18 cellular contexts compared by ENCODE assay signal in the genomic region with DNA sequence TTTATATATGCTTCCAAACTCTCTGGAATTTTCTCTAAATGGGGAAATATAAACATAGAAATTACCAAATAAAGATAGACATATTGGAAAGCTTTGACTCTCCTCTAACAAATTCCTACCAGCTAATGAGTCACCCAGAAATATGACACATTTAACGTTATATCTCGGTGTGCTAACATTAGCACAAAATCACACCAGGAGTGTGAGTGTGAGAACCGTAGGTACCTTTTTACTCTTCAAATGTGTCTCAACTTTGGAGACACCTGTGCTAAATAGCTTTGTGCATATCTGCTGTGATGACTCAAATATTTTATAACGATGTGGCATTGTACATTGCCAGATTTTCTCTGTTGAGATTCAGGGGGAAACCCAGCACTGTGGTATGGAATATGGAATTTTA.
A peak's percentile ranks its signal among the peaks of the same experiment; 100 is the strongest.
DNase-seq lines count a peak whose midpoint lies in the region; ATAC-seq and TF ChIP-seq lines count a peak whose summit lies in the region.
"Had no signal": no experiment of that assay in that cellular context is flagged by ENCODE, and none has a peak within 500 bp of the region (broad histone marks: within the 10 kb centered on the region; RNA-seq: fewer than 3 reads in every experiment).

No MANE protein-coding gene starts in this region.

- BruUV-seq in mammary epithelial cell (replicated peaks; lab: Mats Ljungman, UMichigan): no TSS peak

- intact Hi-C loops in mammary epithelial cell (cut with micrococcal nuclease): no loop called here

- no peak for TF ChIP-seq RAD21 in SK-N-SH (IDR thresholded peaks at IDR 0.05; ENCODE audit: low read length)

- H3K27ac ChIP-seq in SK-N-SH (ENCODE audit: low read depth in 2 of 2, low read length in 1 of 2): no peak overlapping the region
- H3K27ac ChIP-seq in mammary epithelial cell (ENCODE audit: insufficient read depth, low read depth, low read length): no peak overlapping the region
- no peak overlapping the region for H3K27ac ChIP-seq in WERI-Rb-1
- H3K27ac ChIP-seq: 22Rv1, C4-2B had no signal

- H3K4me1 ChIP-seq in SK-N-SH (ENCODE audit: control insufficient read depth in 1 of 2, insufficient read depth in 2 of 2, low read depth in 1 of 2, low read length in 1 of 2) (no peaks in the 10 kb centered on the region; a peak in 1 of 4 replicates), mammary epithelial cell (ENCODE audit: insufficient read depth, low read length) (peaks cover 11% of the 10 kb centered on the region)

- no peaks in the 10 kb centered on the region for H3K9me2 ChIP-seq in SK-N-SH

- H3K9ac ChIP-seq in SK-N-SH (no peak overlapping the region), mammary epithelial cell (ENCODE audit: insufficient read depth, low read length) (no peak overlapping the region)

- TF ChIP-seq CTCF in SK-N-SH (IDR thresholded peaks at IDR 0.05) (no peak), mammary epithelial cell (conservative IDR thresholded peaks at IDR 0.05 in 1 of 2, IDR thresholded peaks at IDR 0.05 in 1 of 2; ENCODE audit: extremely low read depth in 1 of 2, insufficient read depth in 1 of 2, low read depth in 1 of 2, low read length in 2 of 2) (no peak), WERI-Rb-1 (IDR thresholded peaks at IDR 0.05; ENCODE audit: low read depth, low read length) (no peak)

- H3K4me3 ChIP-seq in SK-N-SH (ENCODE audit: low read depth in 2 of 2, low read length in 1 of 2): no peak overlapping the region
- H3K4me3 ChIP-seq in mammary epithelial cell (replicated peaks in 1 of 3; ENCODE audit: insufficient read depth in 1 of 3, low read depth in 2 of 3, low read length in 3 of 3): no peak overlapping the region
- no peak overlapping the region for H3K4me3 ChIP-seq in WERI-Rb-1 (ENCODE audit: low read depth, low read length)

- H3K79me2 ChIP-seq in SK-N-SH (ENCODE audit: insufficient read depth) (no peaks in the 10 kb centered on the region), mammary epithelial cell (ENCODE audit: insufficient read depth, low read length) (no peaks in the 10 kb centered on the region)

- H3K9me3 ChIP-seq in SK-N-SH: no peaks in the 10 kb centered on the region; the same call in 1 of the 2 replicates
- H3K9me3 ChIP-seq in mammary epithelial cell (replicated peaks; ENCODE audit: insufficient read depth, low read length): no peaks in the 10 kb centered on the region
- no peaks in the 10 kb centered on the region for H3K9me3 ChIP-seq in WERI-Rb-1 (ENCODE audit: severe bottlenecking)

- H3K36me3 ChIP-seq in SK-N-SH (replicated peaks in 1 of 2; ENCODE audit: control insufficient read depth in 1 of 2, insufficient read depth in 2 of 2, low read length in 1 of 2): no peaks in the 10 kb centered on the region
- H3K36me3 ChIP-seq in mammary epithelial cell (ENCODE audit: insufficient read depth, low read length): no peaks in the 10 kb centered on the region
- H3K36me3 ChIP-seq in WERI-Rb-1: no peaks in the 10 kb centered on the region

- no peaks in the 10 kb centered on the region for H3F3A ChIP-seq in SK-N-SH (replicated peaks; ENCODE audit: insufficient read depth)

- DNase-seq in SK-N-SH (no peak), LHCN-M2 (ENCODE audit: low read depth) (peak; percentile 36), mammary epithelial cell (peak; percentile 17), WERI-Rb-1 (no peak), Ammon's horn (ENCODE audit: low spot score) (no peak)
- DNase-seq: AML-193; CD8-positive, alpha-beta memory T cell; DMS53; NCI-H1694; NCI-H2081; NCI-H2171; NCI-H526; SHP77 had no signal

- ATAC-seq in SK-N-SH treated with all-trans-retinoic acid at 6 μM for 48 hours: no peak
- ATAC-seq in HG02678 (IDR thresholded peaks at IDR 0.05; ENCODE audit: unreplicated experiment): no peak
- ATAC-seq in HG02840 (IDR thresholded peaks at IDR 0.05; ENCODE audit: low FRiP score, unreplicated experiment): no peak

- CTCF ChIA-PET in SK-N-SH (lab: Yijun Ruan, JAX): no interaction called here
- CTCF ChIA-PET in mammary epithelial cell (lab: Charles Lee; ENCODE audit: low non-redundant PET): interaction anchor here (0.6 kb wide), 1 partner anchor 12 kb away, joined by 3 read pairs; no protein-coding TSS in a partner anchor

- H3K4me2 ChIP-seq in SK-N-SH (no peak overlapping the region), mammary epithelial cell (ENCODE audit: insufficient read depth, low read depth, low read length) (no peak overlapping the region)

- in situ Hi-C loops in mammary epithelial cell (cut with MboI; ENCODE audit: low sequenced_read_pairs in 2 of 2): no loop called here

- no peaks in the 10 kb centered on the region for H4K20me1 ChIP-seq in SK-N-SH (ENCODE audit: insufficient read depth)
- no peaks in the 10 kb centered on the region for H4K20me1 ChIP-seq in mammary epithelial cell (ENCODE audit: insufficient read depth, low read length)

- peak overlapping the region; percentile 44; the same call in 1 of the 2 replicates for H2AFZ ChIP-seq in SK-N-SH (ENCODE audit: low read depth)
- no peak overlapping the region for H2AFZ ChIP-seq in mammary epithelial cell (ENCODE audit: low read depth, low read length)

- 27% methylated on average over 4 of the region's 4 CpGs for WGBS in SK-N-SH (ENCODE audit: low lambda C conversion rate)
- 48% methylated on average over 4 of the region's 4 CpGs for WGBS in mammary epithelial cell (ENCODE audit: low coverage, missing lambda C conversion rate)

- H3K27me3 ChIP-seq in SK-N-SH (ENCODE audit: insufficient read depth) (no peaks in the 10 kb centered on the region), mammary epithelial cell (ENCODE audit: insufficient read depth, low read length) (no peaks in the 10 kb centered on the region), WERI-Rb-1 (ENCODE audit: insufficient read depth, low read depth, severe bottlenecking) (no peaks in the 10 kb centered on the region)

- dilution Hi-C loops in mammary epithelial cell (cut with HindIII; ENCODE audit: low sequenced_read_pairs): no loop called here

- POLR2A ChIA-PET in SK-N-SH (lab: Yijun Ruan, JAX): no interaction called here

- no peak for TF ChIP-seq EP300 in SK-N-SH (IDR thresholded peaks at IDR 0.05; ENCODE audit: borderline replicate concordance in 1 of 2, low read depth in 1 of 2, low read length in 1 of 2)

TF ChIP-seq in SK-N-SH, 30 proteins besides CTCF, POLR2A, EP300 and RAD21:
- TF ChIP-seq RXRA (IDR thresholded peaks at IDR 0.05; ENCODE audit: borderline replicate concordance, low read depth): no peak
- TF ChIP-seq EZH2phosphoT487 (IDR thresholded peaks at IDR 0.05; ENCODE audit: borderline replicate concordance, low read depth): no peak
- TF ChIP-seq ELF1 (IDR thresholded peaks at IDR 0.05): no peak
- no peak for TF ChIP-seq NRF1 (IDR thresholded peaks at IDR 0.05; ENCODE audit: low read depth, low read length)
- no peak for TF ChIP-seq MXI1 (IDR thresholded peaks at IDR 0.05; ENCODE audit: low read depth, low read length)
- TF ChIP-seq FOSL2 (IDR thresholded peaks at IDR 0.05; ENCODE audit: borderline replicate concordance, low read depth): peak; percentile 23; the same call in 1 of the 2 replicates
- no peak for TF ChIP-seq SMC3 (IDR thresholded peaks at IDR 0.05; ENCODE audit: low read depth, low read length)
- TF ChIP-seq, protein P1, sequence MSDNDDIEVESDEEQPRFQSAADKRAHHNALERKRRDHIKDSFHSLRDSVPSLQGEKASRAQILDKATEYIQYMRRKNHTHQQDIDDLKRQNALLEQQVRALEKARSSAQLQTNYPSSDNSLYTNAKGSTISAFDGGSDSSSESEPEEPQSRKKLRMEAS (IDR thresholded peaks at IDR 0.05; ENCODE audit: low read depth): no peak

TF ChIP-seq in SK-N-SH treated with all-trans-retinoic acid at 6 μM for 48 hours, 23 proteins besides CTCF, POLR2A, EP300 and RAD21:
- TF ChIP-seq ZFP30 (CRISPR knock-in tag; IDR thresholded peaks at IDR 0.05): no peak

Comparison
In these comparisons a context has a peak if more than half of its experiments do, and no peak if none do; other contexts are left out.
1. DNase-seq: peak in LHCN-M2 (single experiment) and mammary epithelial cell (single experiment); none in SK-N-SH (single experiment), WERI-Rb-1 (single experiment) and Ammon's horn (single experiment).